In the genomic region with DNA sequence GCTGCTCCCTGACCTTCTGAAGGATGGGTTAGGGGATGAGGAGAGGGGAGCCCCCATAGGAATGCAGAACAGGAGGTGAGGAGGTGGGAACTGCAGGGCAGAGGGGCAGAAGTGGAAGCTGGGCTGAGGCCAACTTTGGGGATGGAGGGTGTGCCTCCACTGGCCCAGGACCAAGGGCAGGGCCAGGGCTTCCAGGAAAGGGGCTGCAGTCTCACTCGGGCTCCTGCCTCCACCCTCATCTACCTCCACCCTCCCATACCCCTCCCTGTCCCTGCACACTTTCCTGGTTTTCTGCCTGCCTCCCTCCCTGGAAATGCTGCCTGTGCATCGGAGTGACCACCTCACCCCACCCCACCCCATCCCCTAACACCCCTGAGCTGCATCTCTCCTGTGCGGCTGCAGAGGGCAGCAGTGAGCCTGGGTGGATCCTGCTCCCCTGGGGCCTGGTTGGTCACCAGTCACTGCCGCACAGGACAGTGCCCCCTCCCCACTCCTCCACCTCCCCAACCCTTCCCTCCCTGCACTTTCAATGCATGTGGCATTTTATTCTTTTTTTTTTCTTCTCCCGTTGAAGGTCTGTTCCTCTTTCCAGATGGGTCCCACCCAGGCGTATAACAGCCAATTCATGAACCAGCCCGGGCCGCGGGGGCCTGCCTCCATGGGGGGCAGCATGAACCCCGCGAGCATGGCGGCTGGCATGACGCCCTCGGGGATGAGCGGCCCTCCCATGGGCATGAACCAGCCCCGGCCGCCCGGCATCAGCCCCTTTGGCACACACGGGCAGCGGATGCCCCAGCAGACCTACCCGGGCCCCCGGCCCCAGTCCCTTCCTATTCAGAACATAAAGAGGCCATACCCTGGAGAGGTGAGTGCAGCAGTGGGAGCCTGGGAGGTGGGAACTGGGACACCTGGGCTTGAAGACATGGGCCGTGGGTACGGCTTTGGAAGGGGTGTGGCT, we compare ENCODE assay signal across 1 cellular context.
TF ChIP-seq lines count a peak whose summit lies in the region.

No MANE protein-coding gene starts in this region.

TF ChIP-seq in SK-N-SH treated with all-trans-retinoic acid at 6 μM for 48 hours, 23 proteins besides CTCF, POLR2A, EP300 and RAD21 (continued from another document):
- TF ChIP-seq, protein P1, sequence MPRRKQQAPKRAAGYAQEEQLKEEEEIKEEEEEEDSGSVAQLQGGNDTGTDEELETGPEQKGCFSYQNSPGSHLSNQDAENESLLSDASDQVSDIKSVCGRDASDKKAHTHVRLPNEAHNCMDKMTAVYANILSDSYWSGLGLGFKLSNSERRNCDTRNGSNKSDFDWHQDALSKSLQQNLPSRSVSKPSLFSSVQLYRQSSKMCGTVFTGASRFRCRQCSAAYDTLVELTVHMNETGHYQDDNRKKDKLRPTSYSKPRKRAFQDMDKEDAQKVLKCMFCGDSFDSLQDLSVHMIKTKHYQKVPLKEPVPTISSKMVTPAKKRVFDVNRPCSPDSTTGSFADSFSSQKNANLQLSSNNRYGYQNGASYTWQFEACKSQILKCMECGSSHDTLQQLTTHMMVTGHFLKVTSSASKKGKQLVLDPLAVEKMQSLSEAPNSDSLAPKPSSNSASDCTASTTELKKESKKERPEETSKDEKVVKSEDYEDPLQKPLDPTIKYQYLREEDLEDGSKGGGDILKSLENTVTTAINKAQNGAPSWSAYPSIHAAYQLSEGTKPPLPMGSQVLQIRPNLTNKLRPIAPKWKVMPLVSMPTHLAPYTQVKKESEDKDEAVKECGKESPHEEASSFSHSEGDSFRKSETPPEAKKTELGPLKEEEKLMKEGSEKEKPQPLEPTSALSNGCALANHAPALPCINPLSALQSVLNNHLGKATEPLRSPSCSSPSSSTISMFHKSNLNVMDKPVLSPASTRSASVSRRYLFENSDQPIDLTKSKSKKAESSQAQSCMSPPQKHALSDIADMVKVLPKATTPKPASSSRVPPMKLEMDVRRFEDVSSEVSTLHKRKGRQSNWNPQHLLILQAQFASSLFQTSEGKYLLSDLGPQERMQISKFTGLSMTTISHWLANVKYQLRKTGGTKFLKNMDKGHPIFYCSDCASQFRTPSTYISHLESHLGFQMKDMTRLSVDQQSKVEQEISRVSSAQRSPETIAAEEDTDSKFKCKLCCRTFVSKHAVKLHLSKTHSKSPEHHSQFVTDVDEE (CRISPR knock-in tag; IDR thresholded peaks at IDR 0.05) = no peak
- TF ChIP-seq ZNF565 (CRISPR knock-in tag; conservative IDR thresholded peaks at IDR 0.05; ENCODE audit: low read depth) = no peak
- TF ChIP-seq ZNF70 (CRISPR knock-in tag; IDR thresholded peaks at IDR 0.05) = no peak
- no peak for TF ChIP-seq OSR1 (CRISPR knock-in tag; IDR thresholded peaks at IDR 0.05)
- no peak for TF ChIP-seq ZFP30 (CRISPR knock-in tag; IDR thresholded peaks at IDR 0.05)
- TF ChIP-seq ESRRG (CRISPR knock-in tag; IDR thresholded peaks at IDR 0.05) = no peak
- no peak for TF ChIP-seq ARNTL (CRISPR knock-in tag; IDR thresholded peaks at IDR 0.05; ENCODE audit: borderline replicate concordance, low read depth)
- no peak for TF ChIP-seq ZFP3 (CRISPR knock-in tag; IDR thresholded peaks at IDR 0.05)
- TF ChIP-seq, protein P2, sequence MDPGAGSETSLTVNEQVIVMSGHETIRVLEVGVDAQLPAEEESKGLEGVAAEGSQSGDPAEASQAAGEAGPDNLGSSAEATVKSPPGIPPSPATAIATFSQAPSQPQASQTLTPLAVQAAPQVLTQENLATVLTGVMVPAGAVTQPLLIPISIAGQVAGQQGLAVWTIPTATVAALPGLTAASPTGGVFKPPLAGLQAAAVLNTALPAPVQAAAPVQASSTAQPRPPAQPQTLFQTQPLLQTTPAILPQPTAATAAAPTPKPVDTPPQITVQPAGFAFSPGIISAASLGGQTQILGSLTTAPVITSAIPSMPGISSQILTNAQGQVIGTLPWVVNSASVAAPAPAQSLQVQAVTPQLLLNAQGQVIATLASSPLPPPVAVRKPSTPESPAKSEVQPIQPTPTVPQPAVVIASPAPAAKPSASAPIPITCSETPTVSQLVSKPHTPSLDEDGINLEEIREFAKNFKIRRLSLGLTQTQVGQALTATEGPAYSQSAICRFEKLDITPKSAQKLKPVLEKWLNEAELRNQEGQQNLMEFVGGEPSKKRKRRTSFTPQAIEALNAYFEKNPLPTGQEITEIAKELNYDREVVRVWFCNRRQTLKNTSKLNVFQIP (CRISPR knock-in tag; IDR thresholded peaks at IDR 0.05; ENCODE audit: borderline replicate concordance, low read depth) = no peak
TF ChIP-seq in SK-N-SH treated with all-trans-retinoic acid at 6 μM for 48 hours: peak in this region for 0.
